In genomic region chr2:186947516-186947915, GRCh38 we compare ENCODE assay signal across 15 cellular contexts.
A peak's percentile ranks its signal among the peaks of the same experiment; 100 is the strongest.
DNase-seq lines count a peak whose midpoint lies in the region; TF ChIP-seq lines count a peak whose summit lies in the region.
"Had no signal": no experiment of that assay in that cellular context is flagged by ENCODE, and none has a peak within 500 bp of the region (broad histone marks: within the 10 kb centered on the region; RNA-seq: fewer than 3 reads in every experiment).

No MANE protein-coding gene starts in this region.

- H3K4me2 ChIP-seq in KMS-11, result peak overlapping the region; percentile 52
- H3K4me2 ChIP-seq: A549; BLaER1 treated with 17β-estradiol and CSF1 and Interleukin-3, amounts not matched to agents 10 nM and 100 nM had no signal

- H3K4me1 ChIP-seq in KMS-11 (ENCODE audit: low read depth, poor library complexity, severe bottlenecking), result peaks cover 66% of the 10 kb centered on the region
- H3K4me1 ChIP-seq: A549, Caco-2 had no signal

- no peak overlapping the region for H3K4me3 ChIP-seq in KMS-11 (IDR thresholded peaks at IDR 0.05; ENCODE audit: insufficient read depth, low read depth, low read length)
- H3K4me3 ChIP-seq: A549; BLaER1 treated with 17β-estradiol and CSF1 and Interleukin-3, amounts not matched to agents 10 nM and 100 nM; GM12878 had no signal

- no peaks in the 10 kb centered on the region for H4K20me1 ChIP-seq in KMS-11 (ENCODE audit: insufficient read depth)
- H4K20me1 ChIP-seq: BLaER1 treated with 17β-estradiol and CSF1 and Interleukin-3, amounts not matched to agents 10 nM and 100 nM had no signal

- H2AFZ ChIP-seq in KMS-11 (ENCODE audit: low read depth), result peak overlapping the region; percentile 35; the same call in 1 of the 2 replicates

- H3K27me3 ChIP-seq in KMS-11 (ENCODE audit: insufficient read depth, low read depth), result no peaks in the 10 kb centered on the region
- H3K27me3 ChIP-seq: BLaER1 treated with 17β-estradiol and CSF1 and Interleukin-3, amounts not matched to agents 10 nM and 100 nM had no signal

- H3K36me3 ChIP-seq in KMS-11 (ENCODE audit: insufficient read depth), result no peaks in the 10 kb centered on the region
- H3K36me3 ChIP-seq: BLaER1 treated with 17β-estradiol and CSF1 and Interleukin-3, amounts not matched to agents 10 nM and 100 nM had no signal

- H3K27ac ChIP-seq in KMS-11, result peak overlapping the region; percentile 1; the same call in 1 of the 2 replicates
- H3K27ac ChIP-seq: A549; BLaER1 treated with 17β-estradiol and CSF1 and Interleukin-3, amounts not matched to agents 10 nM and 100 nM had no signal

- DNase-seq in NCI-H774 (lab: John Stamatoyannopoulos, UW) (peak; percentile 4), RPMI8226 (peak; percentile 73), NCI-H524 treated with DMSO at 0.1 percent for 48 hours (lab: John Stamatoyannopoulos, UW) (no peak), NCI-H2029 (lab: John Stamatoyannopoulos, UW) (no peak)
- DNase-seq: AML-193; Caco-2; Calu3; CD4-positive, alpha-beta T cell; CD8-positive, alpha-beta T cell; DMS79 treated with DMSO at 0.1 percent for 48 hours; GDM1 had no signal

- no peak overlapping the region for H3K9ac ChIP-seq in KMS-11
- H3K9ac ChIP-seq: BLaER1 treated with 17β-estradiol and CSF1 and Interleukin-3, amounts not matched to agents 10 nM and 100 nM had no signal

- TF ChIP-seq CTCF in KMS-11 (conservative IDR thresholded peaks at IDR 0.05; ENCODE audit: low read depth, low read length), result no peak

- H3K79me2 ChIP-seq in KMS-11 (ENCODE audit: insufficient read depth, low read depth), result no peaks in the 10 kb centered on the region

Comparison
In these comparisons a context has a peak if more than half of its experiments do, and no peak if none do; other contexts are left out.
1. DNase-seq: peak in NCI-H774 (single experiment) and RPMI8226 (single experiment); none in NCI-H524 treated with DMSO at 0.1 percent for 48 hours (single experiment) and NCI-H2029 (single experiment).